ENCODE assay signal across 11 cellular contexts in the genomic region with DNA sequence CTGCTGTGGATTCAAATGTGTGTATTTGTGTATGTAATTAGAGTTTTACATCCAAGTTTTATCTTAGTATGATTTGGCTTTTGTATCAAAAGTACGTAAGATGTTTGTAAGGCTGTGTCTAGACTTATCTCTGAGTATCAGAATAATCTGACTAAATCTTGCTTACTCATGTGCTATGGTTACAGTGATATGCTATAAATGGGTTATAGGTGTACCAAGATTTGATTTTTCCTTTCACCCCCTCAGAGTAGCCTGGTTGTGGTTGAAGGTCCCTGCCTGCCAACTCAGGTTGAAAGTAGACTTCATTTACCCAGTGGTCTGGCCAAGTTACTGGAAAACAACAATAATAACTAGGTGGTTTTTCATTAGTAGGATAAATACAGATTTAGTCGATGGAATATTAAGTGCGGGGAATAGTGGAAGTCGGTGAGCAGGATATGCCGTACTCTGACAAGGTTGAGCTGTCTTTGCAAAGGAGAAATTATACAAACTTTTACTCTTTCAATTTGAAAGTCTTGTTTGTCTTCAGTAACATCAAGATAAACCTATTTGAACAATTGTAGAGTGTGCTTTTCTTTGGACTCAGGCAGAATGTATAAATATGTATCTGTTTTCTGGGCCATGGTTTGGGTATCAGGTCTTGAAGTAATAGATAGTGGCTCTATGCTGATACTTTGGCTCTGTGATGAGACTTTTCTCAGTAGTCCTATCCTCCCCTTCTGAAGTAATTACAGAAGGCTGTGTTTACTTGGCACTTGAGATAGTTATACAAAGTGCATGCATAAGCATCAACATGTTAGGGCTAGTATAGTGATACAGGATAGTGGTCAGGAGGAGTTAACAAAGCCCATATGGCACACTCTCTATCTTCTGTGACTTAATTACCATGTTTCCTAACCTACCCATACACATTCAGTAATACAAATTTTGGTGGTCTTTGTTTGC. TPM values are rescaled to one million over a fixed set of nuclear protein-coding genes. Genes with fewer than 3 reads are reported as not detected.
DNase-seq lines count a peak whose midpoint lies in the region; ATAC-seq, FAIRE-seq and TF ChIP-seq lines count a peak whose summit lies in the region.
"Had no signal": no experiment of that assay in that cellular context is flagged by ENCODE, and none has a peak within 500 bp of the region (broad histone marks: within the 10 kb centered on the region; RNA-seq: fewer than 3 reads in every experiment).

No MANE protein-coding gene starts in this region.

- ATAC-seq in GM21515 (IDR thresholded peaks at IDR 0.05; ENCODE audit: unreplicated experiment) (peak; percentile 46), HG03520 (IDR thresholded peaks at IDR 0.05; ENCODE audit: unreplicated experiment) (peak; percentile 60)

- TF ChIP-seq CTCF in Calu3 (IDR thresholded peaks at IDR 0.05; ENCODE audit: unreplicated experiment) = no peak

- intact Hi-C loops in Calu3 (cut with micrococcal nuclease; ENCODE audit: unreplicated experiment) = no loop called here

- H3K27ac Mint-ChIP-seq in Calu3 (ENCODE audit: unreplicated experiment) = no peak overlapping the region

- CTCF ChIA-PET in Calu3 (lab: Charles Lee) = no interaction called here

- peak; percentile 58 for FAIRE-seq in GM18507 (lab: Jason Lieb, UNC)
- FAIRE-seq: H1 had no signal

- TF ChIP-seq POLR2A in erythroblast (IDR thresholded peaks at IDR 0.05; ENCODE audit: low read length) = no peak

- no peak overlapping the region for H3K4me3 Mint-ChIP-seq in Calu3 (ENCODE audit: low read depth, unreplicated experiment)

- H3K4me1 Mint-ChIP-seq in Calu3 (ENCODE audit: low read depth, unreplicated experiment) = peaks cover 7% of the 10 kb centered on the region

- BruUV-seq in Calu3 (replicated peaks; lab: Mats Ljungman, UMichigan) = no TSS peak

- no peaks in the 10 kb centered on the region for H3K27me3 Mint-ChIP-seq in Calu3 (ENCODE audit: unreplicated experiment)

- H3K36me3 Mint-ChIP-seq in Calu3 (ENCODE audit: insufficient read depth, unreplicated experiment) = no peaks in the 10 kb centered on the region

- no peak for DNase-seq in GM18507 (ENCODE audit: extremely low spot score, insufficient read length, low read depth)
- DNase-seq in erythroblast (lab: John Stamatoyannopoulos, UW) = peak; percentile 35 to 49
- no peak for DNase-seq in globus pallidus (ENCODE audit: low spot score)
- DNase-seq in nucleus accumbens (lab: John Stamatoyannopoulos, UW) = no peak
- DNase-seq in Calu3 = no peak
- DNase-seq: Caco-2, colonic mucosa, NCI-H1694 treated with DMSO at 0.1 percent for 48 hours had no signal

- no peaks in the 10 kb centered on the region for H3K9me3 Mint-ChIP-seq in Calu3 (ENCODE audit: low read depth, unreplicated experiment)

RNA-seq across cellular contexts. Expression of gene BMP2K, which starts 23.7 kb away (rescaled TPM):
- 27.4 and 29.8 TPM in 2 replicates for total RNA-seq in Calu3 (2022)

Comparison
In these comparisons a context has a peak if more than half of its experiments do, and no peak if none do; other contexts are left out.
1. DNase-seq: peak in erythroblast (2 of 2); none in GM18507 (single experiment), globus pallidus (single experiment), nucleus accumbens (0 of 56) and Calu3 (single experiment).